In genomic region chr21:36320421-36321324, GRCh38 we compare ENCODE assay signal across 8 cellular contexts. TPM values are rescaled to one million over a fixed set of nuclear protein-coding genes. Genes with fewer than 3 reads are reported as not detected.
DNase-seq lines count a peak whose midpoint lies in the region; ATAC-seq and TF ChIP-seq lines count a peak whose summit lies in the region.

No MANE protein-coding gene starts in this region.

- H3K4me1 ChIP-seq in HEK293 (ENCODE audit: control insufficient read depth, insufficient read depth, low read length) (peaks cover 12% of the 10 kb centered on the region), left lung (peaks cover 17 to 53% of the 10 kb centered on the region in 2 donors)

- H3K4me1 Mint-ChIP-seq in activated naive CD4-positive, alpha-beta T cell treated with anti-CD3 and anti-CD28 coated beads, Interleukin-2, amount 10 ng/mL, durations not matched to agents 7 days and 5 days = peaks cover 37% of the 10 kb centered on the region
- H3K4me1 Mint-ChIP-seq in dendritic cell treated with granulocyte-macrophage colony-stimulating factor and Interleukin-4, amounts not matched to agents 40 ng/mL and 50 ng/mL, for 4 days (ENCODE audit: low read depth) = peaks cover 45% of the 10 kb centered on the region

- peaks cover 14% of the 10 kb centered on the region for H3K27me3 Mint-ChIP-seq in activated naive CD4-positive, alpha-beta T cell treated with anti-CD3 and anti-CD28 coated beads, Interleukin-2, amount 10 ng/mL, durations not matched to agents 7 days and 5 days
- no peaks in the 10 kb centered on the region for H3K27me3 Mint-ChIP-seq in dendritic cell treated with granulocyte-macrophage colony-stimulating factor and Interleukin-4, amounts not matched to agents 40 ng/mL and 50 ng/mL, for 4 days

- POLR2A ChIA-PET in HEK293 (lab: Yijun Ruan, JAX) = interaction anchor here (0.6 to 2.2 kb wide), 33 partner anchors 10 to 188 kb away, joined by 3 to 28 read pairs (median 6); partner anchors contain the start of genes CBR3, CHAF1B and DOP1B

- H3K27ac ChIP-seq in HEK293 (ENCODE audit: extremely low read depth, low read depth, low read length) (peak overlapping the region; percentile 88), left lung (peak overlapping the region; percentile 98 to 99)

- no peaks in the 10 kb centered on the region for H3K27me3 ChIP-seq in MG63
- no peaks in the 10 kb centered on the region for H3K27me3 ChIP-seq in left lung

- H3K9me3 ChIP-seq in HEK293 (ENCODE audit: control insufficient read depth, insufficient read depth, low read depth, low read length) (no peaks in the 10 kb centered on the region), MG63 (no peaks in the 10 kb centered on the region), left lung (peaks cover 0 to 3% of the 10 kb centered on the region in 2 donors)

- H3K4me3 ChIP-seq in HEK293 (ENCODE audit: low read depth, low read length) (peak overlapping the region; percentile 83), MG63 (peak overlapping the region; percentile 92), left lung (peak overlapping the region; percentile 71 to 80)

- peak overlapping the region; percentile 99 for H3K27ac Mint-ChIP-seq in activated naive CD4-positive, alpha-beta T cell treated with anti-CD3 and anti-CD28 coated beads, Interleukin-2, amount 10 ng/mL, durations not matched to agents 7 days and 5 days
- peak overlapping the region; percentile 96 for H3K27ac Mint-ChIP-seq in dendritic cell treated with granulocyte-macrophage colony-stimulating factor and Interleukin-4, amounts not matched to agents 40 ng/mL and 50 ng/mL, for 4 days

- no peak; the same call in none of the 2 replicates for TF ChIP-seq CTCF in HEK293 (tag by site-specific recombination; IDR thresholded peaks at IDR 0.05)
- no peak for TF ChIP-seq CTCF in left lung (IDR thresholded peaks at IDR 0.05)

- H3K9me3 Mint-ChIP-seq in activated naive CD4-positive, alpha-beta T cell treated with anti-CD3 and anti-CD28 coated beads, Interleukin-2, amount 10 ng/mL, durations not matched to agents 7 days and 5 days = peaks cover 1% of the 10 kb centered on the region
- H3K9me3 Mint-ChIP-seq in dendritic cell treated with granulocyte-macrophage colony-stimulating factor and Interleukin-4, amounts not matched to agents 40 ng/mL and 50 ng/mL, for 4 days = no peaks in the 10 kb centered on the region

- H3K36me3 Mint-ChIP-seq in activated naive CD4-positive, alpha-beta T cell treated with anti-CD3 and anti-CD28 coated beads, Interleukin-2, amount 10 ng/mL, durations not matched to agents 7 days and 5 days = peaks cover 33% of the 10 kb centered on the region
- peaks cover 48% of the 10 kb centered on the region for H3K36me3 Mint-ChIP-seq in dendritic cell treated with granulocyte-macrophage colony-stimulating factor and Interleukin-4, amounts not matched to agents 40 ng/mL and 50 ng/mL, for 4 days (ENCODE audit: low read depth)

- DNase-seq in activated naive CD4-positive, alpha-beta T cell treated with anti-CD3 and anti-CD28 coated beads, Interleukin-2, amount 10 ng/mL, durations not matched to agents 7 days and 5 days = peak; percentile 72
- DNase-seq in activated naive CD4-positive, alpha-beta T cell treated with anti-CD3 and anti-CD28 coated beads, Interleukin-2, amount 50 U/mL, for 16 hours = no peak
- peak; percentile 84 for DNase-seq in MG63
- DNase-seq in left lung = peak; percentile 75 to 92
- peak; percentile 48 to 61 for DNase-seq in stimulated activated CD8-positive, alpha-beta memory T cell treated with anti-CD3 and anti-CD28 coated beads, Interleukin-2, amount 100 ng/mL, for 48 hours (ENCODE audit: low read depth in 2 of 2)

- intact Hi-C loops in dendritic cell treated with granulocyte-macrophage colony-stimulating factor and Interleukin-4, amounts not matched to agents 40 ng/mL and 50 ng/mL, for 4 days (cut with micrococcal nuclease) = loop anchor here (10.0 kb wide), 1 partner anchor 166 kb away; the partner anchor contains the start of gene DOP1B
- intact Hi-C loops in left lung (cut with DNase I) = no loop called here

- peaks cover 10 to 14% of the 10 kb centered on the region in 2 experiments; a peak in 2 of 3 replicates for H3K36me3 ChIP-seq in HEK293 (ENCODE audit: control insufficient read depth in 2 of 2, insufficient read depth in 1 of 2, low read length in 2 of 2)
- H3K36me3 ChIP-seq in MG63 = peaks cover 9% of the 10 kb centered on the region; the same call in 1 of the 2 replicates
- peaks cover 0 to 13% of the 10 kb centered on the region in 2 donors for H3K36me3 ChIP-seq in left lung

- CTCF ChIA-PET in activated naive CD4-positive, alpha-beta T cell treated with anti-CD3 and anti-CD28 coated beads, Interleukin-2, amount 10 ng/mL, durations not matched to agents 7 days and 5 days (lab: Charles Lee) = interaction anchor here (0.6 to 3.6 kb wide), 9 partner anchors 11 to 177 kb away, joined by 3 to 17 read pairs (median 4); no protein-coding TSS in a partner anchor
- CTCF ChIA-PET in HEK293 (lab: Yijun Ruan, JAX) = interaction anchor here (0.6 to 3.8 kb wide), 11 partner anchors 10 to 198 kb away, joined by 3 to 20 read pairs (median 3); no protein-coding TSS in a partner anchor

- ATAC-seq in SK-N-SH treated with all-trans-retinoic acid at 6 μM for 48 hours (peak; percentile 67), left lung (peak; percentile 53)

- peak overlapping the region; percentile 94 for H3K4me3 Mint-ChIP-seq in activated naive CD4-positive, alpha-beta T cell treated with anti-CD3 and anti-CD28 coated beads, Interleukin-2, amount 10 ng/mL, durations not matched to agents 7 days and 5 days
- peak overlapping the region; percentile 83 for H3K4me3 Mint-ChIP-seq in dendritic cell treated with granulocyte-macrophage colony-stimulating factor and Interleukin-4, amounts not matched to agents 40 ng/mL and 50 ng/mL, for 4 days

TF ChIP-seq in HEK293, 187 proteins besides CTCF, POLR2A, EP300 and RAD21 (continues in another document):
- TF ChIP-seq ZNF114 (tag by site-specific recombination; IDR thresholded peaks at IDR 0.05) = no peak
- TF ChIP-seq ZNF514 (tag by site-specific recombination; IDR thresholded peaks at IDR 0.05) = no peak
- TF ChIP-seq ZNF629 (tag by site-specific recombination; IDR thresholded peaks at IDR 0.05) = 0 out of 2 replicates have a peak, but pooled peaks have one; percentile 7
- no peak for TF ChIP-seq ZSCAN4 (tag by site-specific recombination; IDR thresholded peaks at IDR 0.05)

TF ChIP-seq in SK-N-SH treated with all-trans-retinoic acid at 6 μM for 48 hours, 23 proteins besides CTCF, POLR2A, EP300 and RAD21:
- TF ChIP-seq POU6F1 (CRISPR knock-in tag; IDR thresholded peaks at IDR 0.05; ENCODE audit: borderline replicate concordance, low read depth) (no peak), ZNF565 (CRISPR knock-in tag; conservative IDR thresholded peaks at IDR 0.05; ENCODE audit: low read depth) (no peak), GLIS3 (CRISPR knock-in tag; IDR thresholded peaks at IDR 0.05) (no peak), ZFP3 (CRISPR knock-in tag; IDR thresholded peaks at IDR 0.05) (no peak), OSR1 (CRISPR knock-in tag; IDR thresholded peaks at IDR 0.05) (no peak)

RNA-seq across cellular contexts. Expression of gene MORC3, which starts 0.7 kb away (rescaled TPM):
- total RNA-seq in MG63 (2014; rRNA removed; shearing (Covaris generic); ENCODE audit: low replicate concordance) = 21.7 and 23.6 TPM in 2 replicates
- 10 to 100 TPM; 25.6 to 37.7 TPM for total RNA-seq in left lung
